In genomic region chr14:69980457-69981414, GRCh38 we compare ENCODE assay signal across 14 cellular contexts.
DNase-seq lines count a peak whose midpoint lies in the region; ATAC-seq, FAIRE-seq and TF ChIP-seq lines count a peak whose summit lies in the region.
"Had no signal": no experiment of that assay in that cellular context is flagged by ENCODE, and none has a peak within 500 bp of the region (broad histone marks: within the 10 kb centered on the region; RNA-seq: fewer than 3 reads in every experiment).

No MANE protein-coding gene starts in this region.

- no peak overlapping the region for H3K9ac ChIP-seq in neural progenitor cell

- H3K27me3 Mint-ChIP-seq in neural progenitor cell (ENCODE audit: insufficient read depth, low read depth), result peaks cover 5% of the 10 kb centered on the region

- H3K79me2 ChIP-seq in neural progenitor cell (ENCODE audit: low read depth), result no peaks in the 10 kb centered on the region

- H3K4me3 ChIP-seq in bronchial epithelial cell (ENCODE audit: low read depth, low read length), result no peak overlapping the region
- no peak overlapping the region for H3K4me3 ChIP-seq in neural progenitor cell
- H3K4me3 ChIP-seq: coronary artery had no signal

- H3F3A ChIP-seq in neural progenitor cell (ENCODE audit: low read depth), result peaks cover 39% of the 10 kb centered on the region

- DNase-seq in DMS53 (lab: John Stamatoyannopoulos, UW), result peak; percentile 83
- DNase-seq in NCI-H510A treated with DMSO at 0.1 percent for 48 hours (lab: John Stamatoyannopoulos, UW), result peak; percentile 65
- peak; percentile 70 for DNase-seq in bronchial epithelial cell (ENCODE audit: low read depth)
- peak; percentile 62 for DNase-seq in neural progenitor cell (ENCODE audit: low spot score)
- no peak for DNase-seq in SIG-M5 treated with dmso at 0.1 percent for 504 hours (lab: John Stamatoyannopoulos, UW; ENCODE audit: unreplicated experiment)
- DNase-seq: activated CD8-positive, alpha-beta memory T cell treated with anti-CD3 and anti-CD28 coated beads for 24 hours; activated naive CD4-positive, alpha-beta T cell treated with anti-CD3 and anti-CD28 coated beads for 36 hours; kidney; naive B cell; stimulated activated CD4-positive, alpha-beta T cell treated with anti-CD3 and anti-CD28 coated beads, Interleukin-15, amount 100 ng/mL, for 24 hours had no signal

- H3K4me2 ChIP-seq in neural progenitor cell, result peak overlapping the region; percentile 19

- no peak for FAIRE-seq in bronchial epithelial cell (lab: Jason Lieb, UNC)
- FAIRE-seq: kidney had no signal

- H3K4me3 Mint-ChIP-seq in neural progenitor cell, result no peak overlapping the region
- H3K4me3 Mint-ChIP-seq: activated naive CD4-positive, alpha-beta T cell treated with anti-CD3 and anti-CD28 coated beads for 36 hours; naive B cell had no signal

- H3K27ac Mint-ChIP-seq in neural progenitor cell, result peak overlapping the region; percentile 77
- H3K27ac Mint-ChIP-seq: activated naive CD4-positive, alpha-beta T cell treated with anti-CD3 and anti-CD28 coated beads for 36 hours; naive B cell had no signal

- no peaks in the 10 kb centered on the region for H3K27me3 ChIP-seq in bronchial epithelial cell (ENCODE audit: control insufficient read depth, insufficient read depth, low read length)
- no peaks in the 10 kb centered on the region for H3K27me3 ChIP-seq in neural progenitor cell

- H3K4me1 ChIP-seq in neural progenitor cell, result peaks cover 34% of the 10 kb centered on the region

- no peaks in the 10 kb centered on the region for H3K9me3 ChIP-seq in neural progenitor cell (ENCODE audit: low read depth)

- peaks cover 21% of the 10 kb centered on the region for H3K4me1 Mint-ChIP-seq in neural progenitor cell
- H3K4me1 Mint-ChIP-seq: naive B cell had no signal

- H3K27ac ChIP-seq in neural progenitor cell, result peak overlapping the region; percentile 80
- H3K27ac ChIP-seq: coronary artery had no signal

- ATAC-seq in HG03196 (IDR thresholded peaks at IDR 0.05; ENCODE audit: unreplicated experiment) (no peak), HG02678 (IDR thresholded peaks at IDR 0.05; ENCODE audit: unreplicated experiment) (no peak), GM21717 (IDR thresholded peaks at IDR 0.05; ENCODE audit: unreplicated experiment) (no peak)

- no peak overlapping the region for H2AFZ ChIP-seq in neural progenitor cell (replicated peaks)

- TF ChIP-seq CTCF in bronchial epithelial cell (IDR thresholded peaks at IDR 0.05; ENCODE audit: insufficient read depth, low read length, severe bottlenecking), result no peak
- no peak for TF ChIP-seq CTCF in neural progenitor cell (IDR thresholded peaks at IDR 0.05)

- H4K20me1 ChIP-seq in neural progenitor cell (ENCODE audit: low read depth), result no peaks in the 10 kb centered on the region

- no peaks in the 10 kb centered on the region for H3K9me3 Mint-ChIP-seq in neural progenitor cell
- H3K9me3 Mint-ChIP-seq: activated naive CD4-positive, alpha-beta T cell treated with anti-CD3 and anti-CD28 coated beads for 36 hours; naive B cell had no signal

- H3K36me3 Mint-ChIP-seq in neural progenitor cell, result peaks cover 23% of the 10 kb centered on the region
- H3K36me3 Mint-ChIP-seq: naive B cell had no signal

- H3K36me3 ChIP-seq in bronchial epithelial cell (ENCODE audit: control insufficient read depth, insufficient read depth, low read length) (no peaks in the 10 kb centered on the region), neural progenitor cell (peaks cover 3% of the 10 kb centered on the region)
